ENCODE assay signal across 18 cellular contexts in genomic region chr11:28227460-28227859, GRCh38.
DNase-seq lines count a peak whose midpoint lies in the region; ATAC-seq, FAIRE-seq and TF ChIP-seq lines count a peak whose summit lies in the region.
"Had no signal": no experiment of that assay in that cellular context is flagged by ENCODE, and none has a peak within 500 bp of the region (broad histone marks: within the 10 kb centered on the region; RNA-seq: fewer than 3 reads in every experiment).

No MANE protein-coding gene starts in this region.

- RAD21 ChIA-PET in GM12878 (lab: Charles Lee; ENCODE audit: unreplicated experiment) = no interaction called here

- peak overlapping the region; percentile 37 for H3K27ac Mint-ChIP-seq in MCF 10A (ENCODE audit: low read depth, unreplicated experiment)
- H3K27ac Mint-ChIP-seq: B cell; CD4-positive, alpha-beta T cell had no signal

- H3K4me1 ChIP-seq in mammary epithelial cell (ENCODE audit: insufficient read depth, low read length) (peaks cover 4% of the 10 kb centered on the region), GM12878 (ENCODE audit: control insufficient read depth, insufficient read depth, low read length) (no peaks in the 10 kb centered on the region), osteoblast (ENCODE audit: insufficient read depth, low read length) (peaks cover 28% of the 10 kb centered on the region)

- no peaks in the 10 kb centered on the region for H3K9me3 Mint-ChIP-seq in MCF 10A (ENCODE audit: unreplicated experiment)
- H3K9me3 Mint-ChIP-seq: CD4-positive, alpha-beta T cell had no signal

- H3K27me3 Mint-ChIP-seq in MCF 10A (ENCODE audit: insufficient read depth, unreplicated experiment) = no peaks in the 10 kb centered on the region
- H3K27me3 Mint-ChIP-seq: B cell; CD4-positive, alpha-beta T cell had no signal

- no peaks in the 10 kb centered on the region for H3K36me3 Mint-ChIP-seq in MCF 10A (ENCODE audit: insufficient read depth, unreplicated experiment)

- dilution Hi-C loops in mammary epithelial cell (cut with HindIII; ENCODE audit: low sequenced_read_pairs) = no loop called here

- FAIRE-seq in GM12878 (lab: Jason Lieb, UNC) = no peak
- FAIRE-seq in HTR-8/SVneo (lab: Jason Lieb, UNC) = no peak
- FAIRE-seq: HepG2 had no signal

- H3K27ac ChIP-seq in mammary epithelial cell (ENCODE audit: insufficient read depth, low read depth, low read length) (no peak overlapping the region), GM12878 (ENCODE audit: control insufficient read depth, insufficient read depth) (no peak overlapping the region), osteoblast (ENCODE audit: low read depth, low read length) (peak overlapping the region; percentile 88)
- H3K27ac ChIP-seq: KMS-11, SJSA1 had no signal

- H3K9ac ChIP-seq in mammary epithelial cell (ENCODE audit: insufficient read depth, low read length) (no peak overlapping the region), GM12878 (ENCODE audit: control insufficient read depth, insufficient read depth, low read length) (no peak overlapping the region)
- H3K9ac ChIP-seq: KMS-11 had no signal

- no peaks in the 10 kb centered on the region for H4K20me1 ChIP-seq in mammary epithelial cell (ENCODE audit: insufficient read depth, low read length)
- no peaks in the 10 kb centered on the region for H4K20me1 ChIP-seq in GM12878 (ENCODE audit: control insufficient read depth, insufficient read depth)
- no peaks in the 10 kb centered on the region for H4K20me1 ChIP-seq in osteoblast (ENCODE audit: insufficient read depth, low read length)

- TF ChIP-seq CTCF in MCF 10A (IDR thresholded peaks at IDR 0.05; ENCODE audit: unreplicated experiment) (no peak), mammary epithelial cell (conservative IDR thresholded peaks at IDR 0.05 in 1 of 2, IDR thresholded peaks at IDR 0.05 in 1 of 2; ENCODE audit: extremely low read depth in 1 of 2, insufficient read depth in 1 of 2, low read depth in 1 of 2, low read length in 2 of 2) (no peak), GM12878 (IDR thresholded peaks at IDR 0.05 in 2 of 3, conservative IDR thresholded peaks at IDR 0.05 in 1 of 3; ENCODE audit: control insufficient read depth in 2 of 3, extremely low read depth in 1 of 3, insufficient read depth in 1 of 3, low read depth in 3 of 3, low read length in 3 of 3) (no peak), osteoblast (IDR thresholded peaks at IDR 0.05; ENCODE audit: extremely low read depth, low read depth, low read length) (no peak)

- peak; percentile 48 for ATAC-seq in GM12878
- ATAC-seq: HepG2 had no signal

- no peaks in the 10 kb centered on the region for H3K79me2 ChIP-seq in mammary epithelial cell (ENCODE audit: insufficient read depth, low read length)
- H3K79me2 ChIP-seq in GM12878 (ENCODE audit: control insufficient read depth, insufficient read depth, low read length) = no peaks in the 10 kb centered on the region
- H3K79me2 ChIP-seq in osteoblast (ENCODE audit: insufficient read depth, low read length) = peaks cover 6% of the 10 kb centered on the region

- no peak for TF ChIP-seq EP300 in GM12878 (IDR thresholded peaks at IDR 0.05; ENCODE audit: borderline replicate concordance in 1 of 2, control insufficient read depth in 1 of 2, low read depth in 2 of 2, low read length in 2 of 2)

- POLR2A ChIA-PET in MCF 10A (lab: Yijun Ruan, JAX) = no interaction called here
- POLR2A ChIA-PET in GM12878 (lab: Charles Lee) = no interaction called here

- H3K36me3 ChIP-seq in mammary epithelial cell (ENCODE audit: insufficient read depth, low read length) (no peaks in the 10 kb centered on the region), GM12878 (ENCODE audit: control insufficient read depth in 2 of 2, insufficient read depth in 2 of 2, low read length in 1 of 2) (no peaks in the 10 kb centered on the region), osteoblast (ENCODE audit: insufficient read depth, low read length) (no peaks in the 10 kb centered on the region)
- H3K36me3 ChIP-seq: SJSA1 had no signal

- peaks cover 19% of the 10 kb centered on the region for H3K4me1 Mint-ChIP-seq in MCF 10A (ENCODE audit: insufficient read depth, unreplicated experiment)
- H3K4me1 Mint-ChIP-seq: B cell had no signal

- H2AFZ ChIP-seq in mammary epithelial cell (ENCODE audit: low read depth, low read length) = no peak overlapping the region
- H2AFZ ChIP-seq in GM12878 (ENCODE audit: control insufficient read depth, low read depth, low read length) = no peak overlapping the region
- H2AFZ ChIP-seq in osteoblast (ENCODE audit: low read length) = no peak overlapping the region

- SMC1A ChIA-PET in GM12878 (lab: Charles Lee; ENCODE audit: uncharacterized antibody, unreplicated experiment) = no interaction called here

- intact Hi-C loops in MCF 10A (cut with micrococcal nuclease) = no loop called here
- intact Hi-C loops in mammary epithelial cell (cut with micrococcal nuclease) = no loop called here
- intact Hi-C loops in GM12878 (cut with micrococcal nuclease; ENCODE audit: unreplicated experiment) = no loop called here

- H3K4me2 ChIP-seq in mammary epithelial cell (ENCODE audit: insufficient read depth, low read depth, low read length) (no peak overlapping the region), GM12878 (ENCODE audit: control insufficient read depth, insufficient read depth) (no peak overlapping the region), osteoblast (ENCODE audit: insufficient read depth, low read length) (peak overlapping the region; percentile 40)
- H3K4me2 ChIP-seq: KMS-11 had no signal

- no peak for TF ChIP-seq POLR2A in GM12878 (IDR thresholded peaks at IDR 0.05; ENCODE audit: low read depth, low read length)

- no peak for TF ChIP-seq RAD21 in GM12878 (IDR thresholded peaks at IDR 0.05; ENCODE audit: insufficient read depth, low read depth, low read length)

- no peak for DNase-seq in MCF 10A (ENCODE audit: unreplicated experiment)
- DNase-seq in mammary epithelial cell = no peak
- no peak for DNase-seq in GM12878 (ENCODE audit: low read depth, low spot score)
- no peak for DNase-seq in osteoblast (ENCODE audit: insufficient read length, low spot score, missing footprints)
- DNase-seq in C1 segment of cervical spinal cord (lab: John Stamatoyannopoulos, UW) = no peak
- no peak for DNase-seq in HTR-8/SVneo (ENCODE audit: insufficient read length, low spot score)
- no peak for DNase-seq in stimulated activated CD4-positive, alpha-beta T cell treated with anti-CD3 and anti-CD28 coated beads, Interleukin-2, amount 100 ng/mL, for 48 hours
- DNase-seq in OCI-M1 (lab: John Stamatoyannopoulos, UW) = no peak
- DNase-seq: 8988T; CD4-positive, alpha-beta T cell; NCI-H1436; NCI-H1930; NCI-H2171; NCI-H526 had no signal

- H3K4me3 Mint-ChIP-seq in MCF 10A (ENCODE audit: unreplicated experiment) = no peak overlapping the region
- H3K4me3 Mint-ChIP-seq: B cell; CD4-positive, alpha-beta T cell had no signal

- H3K27me3 ChIP-seq in mammary epithelial cell (ENCODE audit: insufficient read depth, low read length) (no peaks in the 10 kb centered on the region), GM12878 (replicated peaks in 1 of 2; ENCODE audit: control insufficient read depth in 2 of 2, insufficient read depth in 2 of 2, low read length in 1 of 2) (no peaks in the 10 kb centered on the region), osteoblast (ENCODE audit: insufficient read depth, low read length) (no peaks in the 10 kb centered on the region)
- H3K27me3 ChIP-seq: SJSA1 had no signal

- H3K4me3 ChIP-seq in mammary epithelial cell (replicated peaks in 1 of 3; ENCODE audit: insufficient read depth in 1 of 3, low read depth in 2 of 3, low read length in 3 of 3) = no peak overlapping the region
- H3K4me3 ChIP-seq in GM12878 = no peak overlapping the region
- no peak overlapping the region for H3K4me3 ChIP-seq in osteoblast (ENCODE audit: insufficient read depth, low read length)
- H3K4me3 ChIP-seq: SJSA1 had no signal

- CTCF ChIA-PET in MCF 10A (lab: Yijun Ruan, JAX) (interaction anchor here (0.5 to 0.6 kb wide), 2 partner anchors 66 to 415 kb away, joined by 3 to 5 read pairs; no protein-coding TSS in a partner anchor), mammary epithelial cell (lab: Charles Lee; ENCODE audit: low non-redundant PET) (no interaction called here), GM12878 (lab: Yijun Ruan, JAX) (no interaction called here)

- H3K9me3 ChIP-seq in mammary epithelial cell (replicated peaks; ENCODE audit: insufficient read depth, low read length) (no peaks in the 10 kb centered on the region), GM12878 (replicated peaks; ENCODE audit: control insufficient read depth, insufficient read depth, low read length) (no peaks in the 10 kb centered on the region; the same call in 1 of the 3 replicates), osteoblast (ENCODE audit: low read depth, low read length) (no peaks in the 10 kb centered on the region)
- H3K9me3 ChIP-seq: SJSA1 had no signal

- in situ Hi-C loops in mammary epithelial cell (cut with MboI; ENCODE audit: low sequenced_read_pairs in 2 of 2) = no loop called here
- in situ Hi-C loops in GM12878 (cut with MboI) = no loop called here

- BruUV-seq in MCF 10A (replicated peaks; lab: Mats Ljungman, UMichigan) (no TSS peak), mammary epithelial cell (replicated peaks; lab: Mats Ljungman, UMichigan) (no TSS peak), GM12878 (replicated peaks; lab: Mats Ljungman, UMichigan) (no TSS peak)

- WGBS in mammary epithelial cell (ENCODE audit: low coverage, missing lambda C conversion rate) = 0% methylated on average over 1 of the region's 1 CpG
- 100% methylated on average over 1 of the region's 1 CpG for WGBS in GM12878 (ENCODE audit: insufficient coverage, insufficient replicate concordance, low lambda C conversion rate, missing lambda C conversion rate)

TF ChIP-seq in GM12878, 131 proteins besides CTCF, POLR2A, EP300 and RAD21 (continues in another document):
- TF ChIP-seq IKZF2 (IDR thresholded peaks at IDR 0.05) = peak in 1 of 2 experiments; percentile 36; a peak in 1 of 4 replicates
- no peak for TF ChIP-seq JUNB (IDR thresholded peaks at IDR 0.05)
